In the genomic region with DNA sequence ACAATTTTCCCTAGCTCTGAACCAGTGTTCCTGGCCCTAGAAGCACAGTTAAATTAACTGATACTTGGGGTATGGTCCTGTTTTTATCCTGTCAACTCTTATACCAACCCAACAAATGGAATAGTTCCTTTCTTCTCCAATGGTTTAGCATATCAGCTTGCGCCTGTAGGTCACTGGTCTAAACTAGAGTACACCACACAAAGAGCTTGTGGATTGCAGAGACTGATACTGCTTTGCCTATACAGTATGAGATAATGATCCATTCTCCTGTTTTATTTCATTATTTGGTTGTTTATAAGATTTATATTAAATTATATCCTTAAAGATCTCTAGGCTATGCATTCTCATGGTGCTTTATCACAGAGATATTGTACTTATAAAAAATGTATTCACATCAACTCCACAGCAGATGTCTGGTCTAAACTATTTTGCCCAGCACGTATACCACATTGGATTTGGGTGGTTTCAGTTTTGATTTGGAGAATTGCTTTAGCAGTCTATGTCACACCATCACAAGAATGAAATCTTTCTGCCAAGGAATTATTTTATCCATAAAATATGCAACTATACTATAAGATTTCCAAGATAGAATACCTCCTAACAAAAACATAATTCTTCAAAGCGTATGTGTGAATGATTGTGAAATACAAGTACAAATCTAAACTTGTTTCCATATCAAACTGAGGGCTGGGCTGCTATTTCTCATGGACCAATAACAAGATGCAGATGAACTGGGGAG, we compare ENCODE assay signal across 13 cellular contexts.
DNase-seq lines count a peak whose midpoint lies in the region; ATAC-seq and TF ChIP-seq lines count a peak whose summit lies in the region.
"Had no signal": no experiment of that assay in that cellular context is flagged by ENCODE, and none has a peak within 500 bp of the region (broad histone marks: within the 10 kb centered on the region; RNA-seq: fewer than 3 reads in every experiment).

No MANE protein-coding gene starts in this region.

- no peaks in the 10 kb centered on the region for H3K9me3 ChIP-seq in ascending aorta
- H3K9me3 ChIP-seq: ovary had no signal

- no peaks in the 10 kb centered on the region for H3K4me1 ChIP-seq in ascending aorta

- DNase-seq in AG08395 (ENCODE audit: low spot score) (peak; percentile 14), GM20000 (ENCODE audit: low spot score) (no peak), ascending aorta (ENCODE audit: low spot score in 2 of 2) (no peak), iris pigment epithelial cell (ENCODE audit: low read depth) (peak; percentile 52), GF-D8 (lab: John Stamatoyannopoulos, UW) (no peak), DMS79 treated with DMSO at 0.1 percent for 48 hours (lab: John Stamatoyannopoulos, UW) (no peak)
- DNase-seq: C1 segment of cervical spinal cord, Kasumi-1, ovary, SW 1271 had no signal

- H3K36me3 ChIP-seq in ascending aorta, result no peaks in the 10 kb centered on the region
- H3K36me3 ChIP-seq: ovary had no signal

- ATAC-seq in HG02870 (IDR thresholded peaks at IDR 0.05; ENCODE audit: unreplicated experiment) (no peak), HG03095 (IDR thresholded peaks at IDR 0.05; ENCODE audit: unreplicated experiment) (no peak)
- ATAC-seq: activated CD4-positive, CD25-positive, alpha-beta regulatory T cell treated with anti-CD3 and anti-CD28 coated beads, Interleukin-2, amount 50 U/mL, for 24 hours had no signal

- intact Hi-C loops in ascending aorta (cut with DNase I), result no loop called here

- peak overlapping the region; percentile 21 to 23 for H3K4me3 ChIP-seq in ascending aorta
- H3K4me3 ChIP-seq: ovary had no signal

- peak overlapping the region in 1 of 2 donors; percentile 3 for H3K27ac ChIP-seq in ascending aorta
- H3K27ac ChIP-seq: ovary had no signal

- no peaks in the 10 kb centered on the region for H3K27me3 ChIP-seq in ascending aorta
- H3K27me3 ChIP-seq: ovary had no signal

- TF ChIP-seq CTCF in GM20000 (IDR thresholded peaks at IDR 0.05; ENCODE audit: extremely low read depth, missing control alignments) (peak; percentile 5), ascending aorta (IDR thresholded peaks at IDR 0.05) (no peak)

Comparison
In these comparisons a context has a peak if more than half of its experiments do, and no peak if none do; other contexts are left out.
1. DNase-seq: peak in AG08395 (single experiment) and iris pigment epithelial cell (single experiment); none in GM20000 (single experiment), ascending aorta (0 of 2), GF-D8 (single experiment) and DMS79 treated with DMSO at 0.1 percent for 48 hours (single experiment).